Comparison of ENCODE assay signal across 10 cellular contexts in the genomic region with DNA sequence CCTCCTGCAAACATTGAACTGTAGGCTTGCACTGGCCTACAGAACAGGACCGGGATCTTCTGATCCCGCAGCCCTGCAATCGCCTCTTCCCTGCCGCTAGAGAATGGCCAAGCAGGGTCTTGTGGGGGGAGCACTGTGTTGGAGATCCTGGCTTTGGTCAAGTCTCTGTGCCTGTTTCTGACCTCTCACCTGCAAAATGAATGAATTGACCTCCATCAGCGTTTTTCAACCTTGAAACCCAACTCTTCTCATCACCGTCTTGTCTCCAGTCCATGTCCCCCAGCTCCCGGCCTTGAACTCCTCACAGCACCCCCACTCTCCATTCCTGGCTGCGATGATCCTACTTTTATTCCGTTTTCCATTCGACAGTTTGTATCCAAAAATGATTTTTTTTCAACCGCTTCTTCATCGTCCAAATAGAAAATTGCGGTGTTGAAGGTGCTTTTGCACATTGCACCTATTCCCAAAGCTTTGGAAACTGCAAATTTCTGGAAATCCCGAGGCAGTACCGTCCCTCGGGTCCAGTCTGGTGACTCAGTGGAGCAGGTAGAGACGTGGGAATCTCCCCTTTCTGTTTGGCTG. TPM values are rescaled to one million over a fixed set of nuclear protein-coding genes. Genes with fewer than 3 reads are reported as not detected.
DNase-seq lines count a peak whose midpoint lies in the region; ATAC-seq and TF ChIP-seq lines count a peak whose summit lies in the region.
"Had no signal": no experiment of that assay in that cellular context is flagged by ENCODE, and none has a peak within 500 bp of the region (broad histone marks: within the 10 kb centered on the region; RNA-seq: fewer than 3 reads in every experiment).

No MANE protein-coding gene starts in this region.

- in situ Hi-C loops in HAP-1 (cut with MboI; ENCODE audit: low sequenced_read_pairs), result no loop called here

- no peaks in the 10 kb centered on the region for H3K27me3 Mint-ChIP-seq in T-helper 1 cell treated with Interleukin-12 subunit alpha and Interleukin-12 subunit beta and Interleukin-4 antibody, amounts not matched to agents 30 μg/mL and 1 μg/mL, for 36 hours (ENCODE audit: low read depth)
- no peaks in the 10 kb centered on the region for H3K27me3 Mint-ChIP-seq in activated B cell treated with CpG ODN at 0.5 μM for 24 hours

- TF ChIP-seq CTCF in activated B cell treated with CpG ODN at 0.5 μM for 24 hours (IDR thresholded peaks at IDR 0.05) (no peak), foreskin fibroblast (IDR thresholded peaks at IDR 0.05; ENCODE audit: low read depth, low read length) (no peak), stomach (IDR thresholded peaks at IDR 0.05) (no peak)

- POLR2A ChIA-PET in activated B cell treated with CpG ODN at 0.5 μM for 24 hours (lab: Charles Lee), result interaction anchor here (0.5 to 2.4 kb wide), 3 partner anchors 8 to 106 kb away, joined by 7 to 13 read pairs (median 13); no protein-coding TSS in a partner anchor

- H3K9me3 ChIP-seq in stomach (no peaks in the 10 kb centered on the region), HAP-1 (no peaks in the 10 kb centered on the region)

- TF ChIP-seq POLR2A in stomach (IDR thresholded peaks at IDR 0.05), result no peak

- 85 to 92% (median 87%) methylated on average over 17 of the region's 17 CpGs for WGBS in stomach, 5 donors

- H3K27me3 ChIP-seq in stomach (no peaks in the 10 kb centered on the region), HAP-1 (ENCODE audit: low read depth) (no peaks in the 10 kb centered on the region)

- no peaks in the 10 kb centered on the region for H3K9me3 Mint-ChIP-seq in T-helper 1 cell treated with Interleukin-12 subunit alpha and Interleukin-12 subunit beta and Interleukin-4 antibody, amounts not matched to agents 30 μg/mL and 1 μg/mL, for 36 hours
- H3K9me3 Mint-ChIP-seq in activated B cell treated with CpG ODN at 0.5 μM for 24 hours, result no peaks in the 10 kb centered on the region

- ATAC-seq in activated B cell treated with CpG ODN at 0.5 μM for 24 hours (ENCODE audit: low read depth), result no peak

- DNase-seq in T-helper 1 cell (no peak), activated B cell treated with CpG ODN at 0.5 μM for 24 hours (no peak), foreskin fibroblast (no peak), stomach (no peak), glomerular visceral epithelial cell (ENCODE audit: extremely low spot score) (no peak), NCI-H226 (no peak), HAP-1 (ENCODE audit: low spot score in 2 of 2) (no peak)
- DNase-seq: 8988T, NCI-H1417 had no signal

- H3K36me3 Mint-ChIP-seq in T-helper 1 cell treated with Interleukin-12 subunit alpha and Interleukin-12 subunit beta and Interleukin-4 antibody, amounts not matched to agents 30 μg/mL and 1 μg/mL, for 36 hours (ENCODE audit: low read depth), result peaks cover 12% of the 10 kb centered on the region
- peaks cover 31% of the 10 kb centered on the region for H3K36me3 Mint-ChIP-seq in activated B cell treated with CpG ODN at 0.5 μM for 24 hours (ENCODE audit: low read depth)

- peak overlapping the region; percentile 100 for H3K4me3 Mint-ChIP-seq in T-helper 1 cell treated with Interleukin-12 subunit alpha and Interleukin-12 subunit beta and Interleukin-4 antibody, amounts not matched to agents 30 μg/mL and 1 μg/mL, for 36 hours
- peak overlapping the region; percentile 98 for H3K4me3 Mint-ChIP-seq in activated B cell treated with CpG ODN at 0.5 μM for 24 hours

- peaks cover 56% of the 10 kb centered on the region for H3K4me1 Mint-ChIP-seq in T-helper 1 cell treated with Interleukin-12 subunit alpha and Interleukin-12 subunit beta and Interleukin-4 antibody, amounts not matched to agents 30 μg/mL and 1 μg/mL, for 36 hours (ENCODE audit: low read depth)
- H3K4me1 Mint-ChIP-seq in activated B cell treated with CpG ODN at 0.5 μM for 24 hours, result peaks cover 85% of the 10 kb centered on the region

- H3K27ac ChIP-seq in stomach, result peak overlapping the region in 4 of 5 donors; percentile 91 to 95 (median 93)

- peak overlapping the region; percentile 50 for H3K27ac Mint-ChIP-seq in T-helper 1 cell treated with Interleukin-12 subunit alpha and Interleukin-12 subunit beta and Interleukin-4 antibody, amounts not matched to agents 30 μg/mL and 1 μg/mL, for 36 hours
- peak overlapping the region; percentile 5 for H3K27ac Mint-ChIP-seq in activated B cell treated with CpG ODN at 0.5 μM for 24 hours

- H3K4me1 ChIP-seq in stomach, result peaks cover 54 to 83% (median 70%) of the 10 kb centered on the region in 4 donors
- H3K4me1 ChIP-seq in HAP-1, result peaks cover 9% of the 10 kb centered on the region

- no peak for TF ChIP-seq EP300 in stomach (IDR thresholded peaks at IDR 0.05)

- H3K4me3 ChIP-seq in foreskin fibroblast (ENCODE audit: low read depth in 1 of 2, low read length in 2 of 2) (peak overlapping the region; percentile 87 to 92), stomach (peak overlapping the region in 3 of 4 donors; percentile 78 to 93 (median 89)), HAP-1 (no peak overlapping the region)

- CTCF ChIA-PET in activated B cell treated with CpG ODN at 0.5 μM for 24 hours (lab: Charles Lee), result interaction anchor here (0.9 to 2.1 kb wide), 2 partner anchors 48 to 64 kb away, joined by 3 to 5 read pairs; no protein-coding TSS in a partner anchor

- intact Hi-C loops in activated B cell treated with CpG ODN at 0.5 μM for 24 hours (cut with micrococcal nuclease) (loop anchor here (5.0 kb wide), 1 partner anchor 315 kb away; the partner anchor contains the start of gene CCDC194), stomach (cut with DNase I; ENCODE audit: low total_unique reads) (loop anchor here (10.0 kb wide), 1 partner anchor 47 kb away; no protein-coding TSS in a partner anchor)

- H3K36me3 ChIP-seq in stomach (peaks cover 0 to 8% (median 1%) of the 10 kb centered on the region in 4 donors), HAP-1 (replicated peaks) (peaks cover 10% of the 10 kb centered on the region)

RNA-seq across cellular contexts. Expression of gene MYO9B, which starts 2.0 kb away (rescaled TPM):
- total RNA-seq in activated B cell treated with CpG ODN at 0.5 μM for 24 hours (217 and 239 TPM in 2 replicates), stomach (100 to 1,000 TPM in 3 of 5 donors, 10 to 100 TPM in 2; 43.0 to 265 (median 156) TPM)
- polyA plus RNA-seq in stomach, result 10 to 100 TPM; 30.2 to 35.6 (median 30.6) TPM

RNA-seq across cellular contexts. Expression of gene HAUS8, which starts 2.3 kb away (rescaled TPM):
- total RNA-seq in activated B cell treated with CpG ODN at 0.5 μM for 24 hours, result 15.8 and 17.8 TPM in 2 replicates
- 10 to 100 TPM in 1 of 5 donors, 1 to 10 TPM in 3, under 1 TPM in 1; 0.45 to 27.2 (median 8.3) TPM for total RNA-seq in stomach
- polyA plus RNA-seq in stomach, result 10 to 100 TPM in 1 of 3 donors, 1 to 10 TPM in 2; 9.2 to 11.9 (median 9.4) TPM

RNA-seq across cellular contexts. Expression of gene CPAMD8, which starts 50.9 kb away (rescaled TPM):
- 1.7 and 1.8 TPM in 2 replicates for total RNA-seq in activated B cell treated with CpG ODN at 0.5 μM for 24 hours
- 100 to 1,000 TPM in 1 of 5 donors, 10 to 100 TPM in 3, under 1 TPM in 1; 0.43 to 221 (median 13.2) TPM for total RNA-seq in stomach
- 1 to 10 TPM; 2.1 to 6.6 (median 2.3) TPM for polyA plus RNA-seq in stomach
